ENCODE assay signal across 9 cellular contexts in genomic region chr17:42362245-42362961, GRCh38. TPM values are rescaled to one million over a fixed set of nuclear protein-coding genes. Genes with fewer than 3 reads are reported as not detected.
DNase-seq lines count a peak whose midpoint lies in the region; ATAC-seq and TF ChIP-seq lines count a peak whose summit lies in the region.
"Had no signal": no experiment of that assay in that cellular context is flagged by ENCODE, and none has a peak within 500 bp of the region (broad histone marks: within the 10 kb centered on the region; RNA-seq: fewer than 3 reads in every experiment).

No MANE protein-coding gene starts in this region.

- H3K4me1 ChIP-seq in esophagus muscularis mucosa: peaks cover 74 to 99% (median 93%) of the 10 kb centered on the region in 4 donors
- H3K4me1 ChIP-seq in ovary (ENCODE audit: insufficient read depth): peaks cover 16% of the 10 kb centered on the region

- H3K36me3 ChIP-seq in esophagus muscularis mucosa (peaks cover 0 to 2% (median 0%) of the 10 kb centered on the region in 4 donors), ovary (no peaks in the 10 kb centered on the region)

- ATAC-seq in stimulated activated effector memory CD8-positive, alpha-beta T cell treated with anti-CD3 and anti-CD28 coated beads, Interleukin-12 subunit alpha, Interleukin-12 subunit beta, amount 100 ng/mL, for 72 hours: peak; percentile 22

- TF ChIP-seq POLR2A in esophagus muscularis mucosa (IDR thresholded peaks at IDR 0.05; ENCODE audit: low read depth): no peak
- no peak for TF ChIP-seq POLR2A in ovary (IDR thresholded peaks at IDR 0.05)

- H3K27me3 ChIP-seq in esophagus muscularis mucosa (no peaks in the 10 kb centered on the region), ovary (no peaks in the 10 kb centered on the region)

- H3K27ac ChIP-seq in esophagus muscularis mucosa (replicated peaks in 1 of 4) (peak overlapping the region; percentile 37 to 66 (median 62)), ovary (no peak overlapping the region)

- 83% methylated on average over 7 of the region's 7 CpGs for WGBS in esophagus muscularis mucosa
- 86 to 90% (median 89%) methylated on average over 7 of the region's 7 CpGs for WGBS in ovary, 3 donors

- TF ChIP-seq CTCF in esophagus muscularis mucosa (IDR thresholded peaks at IDR 0.05) (no peak), ovary (IDR thresholded peaks at IDR 0.05) (no peak)

- H3K4me3 Mint-ChIP-seq in stimulated activated effector memory CD8-positive, alpha-beta T cell treated with anti-CD3 and anti-CD28 coated beads, Interleukin-12 subunit alpha, Interleukin-12 subunit beta, amount 100 ng/mL, for 72 hours: peak overlapping the region; percentile 30

- H3K4me3 ChIP-seq in esophagus muscularis mucosa: no peak overlapping the region
- H3K4me3 ChIP-seq in ovary: no peak overlapping the region
- H3K4me3 ChIP-seq: GM12878 had no signal

- H3K9me3 Mint-ChIP-seq in stimulated activated effector memory CD8-positive, alpha-beta T cell treated with anti-CD3 and anti-CD28 coated beads, Interleukin-12 subunit alpha, Interleukin-12 subunit beta, amount 100 ng/mL, for 72 hours: no peaks in the 10 kb centered on the region

- H3K36me3 Mint-ChIP-seq in stimulated activated effector memory CD8-positive, alpha-beta T cell treated with anti-CD3 and anti-CD28 coated beads, Interleukin-12 subunit alpha, Interleukin-12 subunit beta, amount 100 ng/mL, for 72 hours: peaks cover 86% of the 10 kb centered on the region

- no peaks in the 10 kb centered on the region for H3K9me3 ChIP-seq in esophagus muscularis mucosa
- no peaks in the 10 kb centered on the region for H3K9me3 ChIP-seq in ovary

- DNase-seq in NCI-H2227 treated with DMSO at 0.1 percent for 48 hours (lab: John Stamatoyannopoulos, UW) (peak; percentile 21), NCI-H2227 (lab: John Stamatoyannopoulos, UW; ENCODE audit: unreplicated experiment) (no peak), NCI-H774 (lab: John Stamatoyannopoulos, UW) (peak; percentile 74), esophagus muscularis mucosa (ENCODE audit: extremely low spot score) (no peak), ovary (no peak), AG20443 (ENCODE audit: low spot score) (no peak), inferior parietal cortex (ENCODE audit: extremely low spot score) (no peak)
- DNase-seq in stimulated activated effector memory CD8-positive, alpha-beta T cell treated with anti-CD3 and anti-CD28 coated beads, Interleukin-12 subunit alpha, Interleukin-12 subunit beta, amount 100 ng/mL, for 72 hours (ENCODE audit: low spot score in 2 of 2): no peak

- peak overlapping the region; percentile 35 for H3K27ac Mint-ChIP-seq in stimulated activated effector memory CD8-positive, alpha-beta T cell treated with anti-CD3 and anti-CD28 coated beads, Interleukin-12 subunit alpha, Interleukin-12 subunit beta, amount 100 ng/mL, for 72 hours

- intact Hi-C loops in esophagus muscularis mucosa (cut with DNase I) (no loop called here), ovary (cut with DNase I) (no loop called here)

- peaks cover 81% of the 10 kb centered on the region for H3K4me1 Mint-ChIP-seq in stimulated activated effector memory CD8-positive, alpha-beta T cell treated with anti-CD3 and anti-CD28 coated beads, Interleukin-12 subunit alpha, Interleukin-12 subunit beta, amount 100 ng/mL, for 72 hours

- TF ChIP-seq EP300 in esophagus muscularis mucosa (IDR thresholded peaks at IDR 0.05): no peak
- TF ChIP-seq EP300 in ovary (IDR thresholded peaks at IDR 0.05): no peak

RNA-seq across cellular contexts. Expression of gene STAT3, which starts 25.8 kb away (rescaled TPM):
- total RNA-seq in esophagus muscularis mucosa: 100 to 1,000 TPM; 137 to 260 (median 211) TPM
- 100 to 1,000 TPM; 118 to 301 (median 207) TPM for total RNA-seq in ovary
- polyA plus RNA-seq in ovary: 100 to 1,000 TPM in 1 of 2 donors, 10 to 100 TPM in 1; 58.3 to 129 TPM

Comparison
In these comparisons a context has a peak if more than half of its experiments do, and no peak if none do; other contexts are left out.
1. DNase-seq: peak in NCI-H2227 treated with DMSO at 0.1 percent for 48 hours (single experiment) and NCI-H774 (single experiment); none in NCI-H2227 (single experiment), esophagus muscularis mucosa (single experiment), stimulated activated effector memory CD8-positive, alpha-beta T cell treated with anti-CD3 and anti-CD28 coated beads, Interleukin-12 subunit alpha, Interleukin-12 subunit beta, amount 100 ng/mL, for 72 hours (0 of 2), ovary (0 of 5), AG20443 (single experiment) and inferior parietal cortex (single experiment).
2. H3K27ac ChIP-seq: peak in esophagus muscularis mucosa (4 of 4); none in ovary (0 of 2).